Comparison of ENCODE assay signal across 14 cellular contexts in the genomic region with DNA sequence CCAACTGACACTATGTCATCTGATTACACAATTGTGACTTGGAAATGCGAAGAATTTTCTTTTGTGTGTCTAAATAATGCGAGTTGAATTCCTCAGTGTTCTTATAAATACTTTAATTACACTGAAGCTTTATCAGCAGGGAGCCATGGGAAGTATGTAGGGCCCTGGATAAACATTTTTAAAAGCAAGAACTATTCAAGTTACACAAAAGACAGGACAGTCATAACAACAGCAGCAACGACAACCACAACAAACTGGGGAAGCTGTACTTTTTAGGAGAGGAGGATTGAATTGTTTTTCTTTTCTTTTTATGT.
DNase-seq lines count a peak whose midpoint lies in the region; ATAC-seq and TF ChIP-seq lines count a peak whose summit lies in the region.
"Had no signal": no experiment of that assay in that cellular context is flagged by ENCODE, and none has a peak within 500 bp of the region (broad histone marks: within the 10 kb centered on the region; RNA-seq: fewer than 3 reads in every experiment).

No MANE protein-coding gene starts in this region.

- ATAC-seq in GM18873 (IDR thresholded peaks at IDR 0.05; ENCODE audit: low FRiP score, unreplicated experiment): no peak

- H3K4me1 ChIP-seq in A673 (ENCODE audit: insufficient read depth, low read length, poor library complexity, severe bottlenecking): peaks cover 7% of the 10 kb centered on the region
- peaks cover 34% of the 10 kb centered on the region for H3K4me1 ChIP-seq in HUES6 (ENCODE audit: control insufficient read depth, insufficient read depth, low read length)
- H3K4me1 ChIP-seq: spleen had no signal

- CTCF ChIA-PET in A673 (lab: Charles Lee): no interaction called here

- H3K27ac ChIP-seq in A673 (ENCODE audit: low read depth, low read length, poor library complexity, severe bottlenecking): no peak overlapping the region
- H3K27ac ChIP-seq in HUES6 (ENCODE audit: low read depth, low read length): peak overlapping the region; percentile 83
- H3K27ac ChIP-seq: spleen had no signal

- H3K27me3 ChIP-seq in A673 (replicated peaks; ENCODE audit: insufficient read depth, low read depth, low read length, poor library complexity) (no peaks in the 10 kb centered on the region), HUES6 (ENCODE audit: control insufficient read depth, insufficient read depth, low read length) (no peaks in the 10 kb centered on the region)
- H3K27me3 ChIP-seq: spleen had no signal

- DNase-seq in A673 (ENCODE audit: low spot score) (peak; percentile 61), astrocyte of the spinal cord (ENCODE audit: low read depth, low spot score) (peak; percentile 67), kidney glomerular epithelial cell (lab: John Stamatoyannopoulos, UW) (peak; percentile 58), 8988T (no peak), NCI-H82 treated with DMSO at 0.1 percent for 48 hours (lab: John Stamatoyannopoulos, UW; ENCODE audit: unreplicated experiment) (no peak)
- no peak for DNase-seq in stimulated activated CD4-positive, alpha-beta T cell treated with anti-CD3 and anti-CD28 coated beads, Interleukin-4, amount 100 ng/mL, for 24 hours
- DNase-seq: erythroblast, NCI-H2171 treated with DMSO at 0.1 percent for 48 hours, occipital lobe, OCI-M1, spleen had no signal

- in situ Hi-C loops in astrocyte of the spinal cord (cut with HindIII; ENCODE audit: low sequenced_read_pairs): no loop called here

- H3K36me3 ChIP-seq in A673 (ENCODE audit: insufficient read depth, low read length, poor library complexity, severe bottlenecking) (no peaks in the 10 kb centered on the region), HUES6 (ENCODE audit: control insufficient read depth, insufficient read depth, low read length) (no peaks in the 10 kb centered on the region)
- H3K36me3 ChIP-seq: spleen had no signal

- H3K9me3 ChIP-seq in A673 (ENCODE audit: low read depth, low read length, poor library complexity, severe bottlenecking) (no peaks in the 10 kb centered on the region), HUES6 (ENCODE audit: control insufficient read depth, insufficient read depth, low read depth, low read length) (no peaks in the 10 kb centered on the region)
- H3K9me3 ChIP-seq: spleen had no signal

- intact Hi-C loops in A673 (cut with micrococcal nuclease; ENCODE audit: unreplicated experiment): no loop called here

- no TSS peak for BruUV-seq in A673 (replicated peaks; lab: Mats Ljungman, UMichigan)

- H3K4me3 ChIP-seq in A673 (ENCODE audit: low read depth, low read length, poor library complexity, severe bottlenecking) (no peak overlapping the region), HUES6 (ENCODE audit: low read depth, low read length) (no peak overlapping the region), astrocyte of the spinal cord (ENCODE audit: low read depth, low read length) (no peak overlapping the region)
- H3K4me3 ChIP-seq: lung, spleen had no signal

- TF ChIP-seq CTCF in A673 (conservative IDR thresholded peaks at IDR 0.05; ENCODE audit: low read depth, low read length): no peak
- TF ChIP-seq CTCF in astrocyte of the spinal cord (IDR thresholded peaks at IDR 0.05; ENCODE audit: low read depth, low read length): no peak

- no peak overlapping the region for H3K9ac ChIP-seq in HUES6 (ENCODE audit: low read length)

- POLR2A ChIA-PET in A673 (lab: Charles Lee; ENCODE audit: low non-redundant PET): no interaction called here

Comparison
In these comparisons a context has a peak if more than half of its experiments do, and no peak if none do; other contexts are left out.
1. DNase-seq: peak in A673 (single experiment), astrocyte of the spinal cord (single experiment) and kidney glomerular epithelial cell (single experiment); none in 8988T (single experiment), stimulated activated CD4-positive, alpha-beta T cell treated with anti-CD3 and anti-CD28 coated beads, Interleukin-4, amount 100 ng/mL, for 24 hours (single experiment) and NCI-H82 treated with DMSO at 0.1 percent for 48 hours (single experiment).